ENCODE assay signal across 21 cellular contexts in genomic region chr2:154264024-154264423, GRCh38.
A peak's percentile ranks its signal among the peaks of the same experiment; 100 is the strongest.
DNase-seq lines count a peak whose midpoint lies in the region; ATAC-seq, FAIRE-seq and TF ChIP-seq lines count a peak whose summit lies in the region.
"Had no signal": no experiment of that assay in that cellular context is flagged by ENCODE, and none has a peak within 500 bp of the region (broad histone marks: within the 10 kb centered on the region; RNA-seq: fewer than 3 reads in every experiment).

No MANE protein-coding gene starts in this region.

- H3K4me3 Mint-ChIP-seq in Calu3 (ENCODE audit: low read depth, unreplicated experiment) = no peak overlapping the region
- H3K4me3 Mint-ChIP-seq: CD8-positive, alpha-beta memory T cell had no signal

- ATAC-seq in GM21515 (IDR thresholded peaks at IDR 0.05; ENCODE audit: unreplicated experiment) = no peak
- no peak for ATAC-seq in GM19351 (IDR thresholded peaks at IDR 0.05; ENCODE audit: unreplicated experiment)
- no peak for ATAC-seq in GM19035 (IDR thresholded peaks at IDR 0.05; ENCODE audit: unreplicated experiment)

- H3K9me3 Mint-ChIP-seq in Calu3 (ENCODE audit: low read depth, unreplicated experiment) = peaks cover 3% of the 10 kb centered on the region

- H3K36me3 ChIP-seq in bronchial epithelial cell (ENCODE audit: control insufficient read depth, insufficient read depth, low read length) = no peaks in the 10 kb centered on the region

- TF ChIP-seq CTCF in Calu3 (IDR thresholded peaks at IDR 0.05; ENCODE audit: unreplicated experiment) = no peak
- TF ChIP-seq CTCF in bronchial epithelial cell (IDR thresholded peaks at IDR 0.05; ENCODE audit: insufficient read depth, low read length, severe bottlenecking) = no peak

- H3K36me3 Mint-ChIP-seq in Calu3 (ENCODE audit: insufficient read depth, unreplicated experiment) = peaks cover 6% of the 10 kb centered on the region
- H3K36me3 Mint-ChIP-seq: CD8-positive, alpha-beta memory T cell had no signal

- no peak overlapping the region for H3K4me3 ChIP-seq in bronchial epithelial cell (ENCODE audit: low read depth, low read length)
- H3K4me3 ChIP-seq: GM23248 had no signal

- CTCF ChIA-PET in Calu3 (lab: Charles Lee) = no interaction called here

- peak; percentile 27 for DNase-seq in Calu3
- DNase-seq in HT1080 (ENCODE audit: low read depth) = peak; percentile 70
- DNase-seq in bronchial epithelial cell (ENCODE audit: low read depth) = peak; percentile 94
- peak; percentile 85 for DNase-seq in kidney tubule cell (ENCODE audit: low spot score)
- DNase-seq: C1 segment of cervical spinal cord; CD8-positive, alpha-beta memory T cell; GM23248; Kasumi-1; MM.1S; NCI-H1092; NCI-H1436 treated with DMSO at 0.1 percent for 48 hours; NCI-H2029; NCI-H2171; NCI-H446; NCI-H526 treated with DMSO at 0.1 percent for 48 hours; SHP77 treated with DMSO at 0.1 percent for 48 hours; T-helper 1 cell had no signal

- no TSS peak for BruUV-seq in Calu3 (replicated peaks; lab: Mats Ljungman, UMichigan)

- no peaks in the 10 kb centered on the region for H3K27me3 Mint-ChIP-seq in Calu3 (ENCODE audit: unreplicated experiment)
- H3K27me3 Mint-ChIP-seq: CD8-positive, alpha-beta memory T cell had no signal

- H3K27ac Mint-ChIP-seq in Calu3 (ENCODE audit: unreplicated experiment) = peak overlapping the region; percentile 73
- H3K27ac Mint-ChIP-seq: CD8-positive, alpha-beta memory T cell had no signal

- peaks cover 11% of the 10 kb centered on the region for H3K4me1 Mint-ChIP-seq in Calu3 (ENCODE audit: low read depth, unreplicated experiment)
- H3K4me1 Mint-ChIP-seq: CD8-positive, alpha-beta memory T cell had no signal

- H3K27me3 ChIP-seq in bronchial epithelial cell (ENCODE audit: control insufficient read depth, insufficient read depth, low read length) = no peaks in the 10 kb centered on the region

- peak; percentile 66 for FAIRE-seq in bronchial epithelial cell (lab: Jason Lieb, UNC)
- FAIRE-seq: RCC 7860 had no signal

- intact Hi-C loops in Calu3 (cut with micrococcal nuclease; ENCODE audit: unreplicated experiment) = no loop called here

Comparison
In these comparisons a context has a peak if more than half of its experiments do, and no peak if none do; other contexts are left out.
1. DNase-seq: peak in every context shown above with its lines; median percentile 94 in bronchial epithelial cell; 85 in kidney tubule cell; 70 in HT1080; 27 in Calu3.